1 cellular context compared by ENCODE assay signal in genomic region chr1:150567341-150567716, GRCh38.
TF ChIP-seq lines count a peak whose summit lies in the region.

No MANE protein-coding gene starts in this region.

TF ChIP-seq in WTC11, 78 proteins besides CTCF, POLR2A, EP300 and RAD21 (continued from another document):
- TF ChIP-seq ZNF138 (CRISPR knock-in tag; conservative IDR thresholded peaks at IDR 0.05) (no peak), ATF2 (CRISPR knock-in tag; IDR thresholded peaks at IDR 0.05; ENCODE audit: borderline replicate concordance, low read depth) (no peak), ZNF219 (CRISPR knock-in tag; IDR thresholded peaks at IDR 0.05; ENCODE audit: borderline replicate concordance) (no peak), SOX15 (CRISPR knock-in tag; IDR thresholded peaks at IDR 0.05) (no peak), ZNF423 (CRISPR knock-in tag; IDR thresholded peaks at IDR 0.05) (no peak), RORB (CRISPR knock-in tag; IDR thresholded peaks at IDR 0.05) (no peak), ARID4B (CRISPR knock-in tag; IDR thresholded peaks at IDR 0.05; ENCODE audit: borderline replicate concordance) (no peak), NFATC4 (CRISPR knock-in tag; IDR thresholded peaks at IDR 0.05) (no peak), MAX (CRISPR knock-in tag; IDR thresholded peaks at IDR 0.05) (no peak), STAT6 (CRISPR knock-in tag; conservative IDR thresholded peaks at IDR 0.05; ENCODE audit: low read depth) (no peak)
